Comparison of ENCODE assay signal across 8 cellular contexts in the genomic region with DNA sequence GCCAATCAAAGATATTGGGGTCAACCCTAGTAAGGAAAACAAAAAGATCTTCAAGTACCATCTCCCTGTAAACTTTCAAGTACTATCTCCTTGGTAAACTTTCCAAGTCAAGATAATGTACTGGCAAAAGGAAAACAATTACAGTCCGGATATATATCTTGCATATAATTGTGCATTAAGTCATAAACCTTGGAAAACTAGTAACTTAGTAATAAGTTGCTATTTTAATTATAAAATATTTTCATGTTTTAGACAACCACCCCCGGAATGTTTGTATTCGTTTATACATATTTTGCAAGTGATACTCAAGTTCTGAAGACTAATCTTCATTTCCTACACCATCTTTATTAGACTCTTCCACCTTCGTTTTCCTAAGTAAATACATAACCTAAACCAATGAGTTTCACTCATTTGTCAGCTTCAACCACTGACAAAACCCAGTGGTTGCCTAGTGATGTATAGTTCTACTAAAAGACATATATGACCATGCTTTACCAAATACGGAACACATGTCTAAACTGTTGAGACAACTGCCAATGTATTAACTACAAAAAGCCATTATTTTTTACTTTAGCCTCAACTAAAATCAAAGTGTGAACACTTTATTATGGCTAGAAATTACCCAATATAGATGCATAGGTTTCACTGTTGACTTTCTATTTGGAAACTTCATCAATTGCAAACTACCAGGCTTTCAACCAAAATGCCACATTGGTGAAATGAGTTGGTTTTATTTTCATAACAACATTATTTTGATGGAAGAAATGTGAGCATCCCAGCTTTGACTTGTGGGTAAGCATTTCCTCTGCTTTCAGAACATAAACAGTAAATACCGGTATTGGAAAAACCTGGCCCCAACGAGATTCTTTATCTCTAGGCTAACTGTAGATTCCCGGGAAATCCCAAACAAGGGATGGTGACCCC. TPM values are rescaled to one million over a fixed set of nuclear protein-coding genes. Genes with fewer than 3 reads are reported as not detected.
DNase-seq lines count a peak whose midpoint lies in the region; ATAC-seq, FAIRE-seq and TF ChIP-seq lines count a peak whose summit lies in the region.

No MANE protein-coding gene starts in this region.

- H3K27ac Mint-ChIP-seq in natural killer cell treated with Interleukin-12 subunit alpha and Interleukin-12 subunit beta and Interleukin-15 and Interleukin-18, amount 100 ng/mL, for 72 hours, result peak overlapping the region; percentile 89 to 92

- DNase-seq in colonic mucosa (no peak), NCI-H2196 treated with DMSO at 0.1 percent for 48 hours (lab: John Stamatoyannopoulos, UW; ENCODE audit: unreplicated experiment) (no peak), urothelium cell line (ENCODE audit: low spot score) (no peak), H54 (ENCODE audit: insufficient read length, low spot score) (no peak), NAMALWA (ENCODE audit: low spot score) (no peak)
- DNase-seq in natural killer cell treated with Interleukin-12 subunit alpha and Interleukin-12 subunit beta and Interleukin-15 and Interleukin-18, amount 100 ng/mL, for 72 hours (ENCODE audit: low spot score), result no peak

- no peaks in the 10 kb centered on the region for H3K27me3 Mint-ChIP-seq in natural killer cell treated with Interleukin-12 subunit alpha and Interleukin-12 subunit beta and Interleukin-15 and Interleukin-18, amount 100 ng/mL, for 72 hours

- H3K36me3 ChIP-seq in BLaER1, result no peaks in the 10 kb centered on the region
- no peaks in the 10 kb centered on the region for H3K36me3 ChIP-seq in KMS-11 (ENCODE audit: insufficient read depth)
- H3K36me3 ChIP-seq in colonic mucosa, result no peaks in the 10 kb centered on the region

- H3K36me3 Mint-ChIP-seq in natural killer cell treated with Interleukin-12 subunit alpha and Interleukin-12 subunit beta and Interleukin-15 and Interleukin-18, amount 100 ng/mL, for 72 hours, result no peaks in the 10 kb centered on the region

- no peak for ATAC-seq in natural killer cell treated with Interleukin-12 subunit alpha and Interleukin-12 subunit beta and Interleukin-15 and Interleukin-18, amount 100 ng/mL, for 72 hours

- no peaks in the 10 kb centered on the region for H3K27me3 ChIP-seq in BLaER1
- no peaks in the 10 kb centered on the region for H3K27me3 ChIP-seq in KMS-11 (ENCODE audit: insufficient read depth, low read depth)
- peaks cover 11% of the 10 kb centered on the region for H3K27me3 ChIP-seq in colonic mucosa

- H3K9me3 ChIP-seq in BLaER1, result no peaks in the 10 kb centered on the region
- H3K9me3 ChIP-seq in colonic mucosa, result no peaks in the 10 kb centered on the region

- TF ChIP-seq CTCF in KMS-11 (conservative IDR thresholded peaks at IDR 0.05; ENCODE audit: low read depth, low read length) (no peak), colonic mucosa (IDR thresholded peaks at IDR 0.05) (no peak)

- peaks cover 47% of the 10 kb centered on the region; the same call in 1 of the 2 replicates for H3K79me2 ChIP-seq in KMS-11 (ENCODE audit: insufficient read depth, low read depth)

- H3K4me1 Mint-ChIP-seq in natural killer cell treated with Interleukin-12 subunit alpha and Interleukin-12 subunit beta and Interleukin-15 and Interleukin-18, amount 100 ng/mL, for 72 hours (ENCODE audit: low read depth in 2 of 2), result peaks cover 16 to 33% of the 10 kb centered on the region in 2 donors

- no peak for TF ChIP-seq POLR2A in H54 (IDR thresholded peaks at IDR 0.05; ENCODE audit: low read depth, low read length)

- H3K9ac ChIP-seq in BLaER1 (peak overlapping the region; percentile 81), KMS-11 (peak overlapping the region; percentile 52), colonic mucosa (ENCODE audit: low read depth in 2 of 2, low read length in 2 of 2) (peak overlapping the region in 1 of 2 donors; percentile 79)

- peak overlapping the region; percentile 83 for H3K4me2 ChIP-seq in BLaER1
- H3K4me2 ChIP-seq in KMS-11, result peak overlapping the region; percentile 44

- peak overlapping the region; percentile 44; the same call in 1 of the 2 replicates for H2AFZ ChIP-seq in KMS-11 (ENCODE audit: low read depth)

- H3K4me3 ChIP-seq in BLaER1, result peak overlapping the region; percentile 89
- peak overlapping the region; percentile 27 for H3K4me3 ChIP-seq in KMS-11 (IDR thresholded peaks at IDR 0.05; ENCODE audit: insufficient read depth, low read depth, low read length)
- peak overlapping the region; percentile 64 for H3K4me3 ChIP-seq in colonic mucosa

- intact Hi-C loops in colonic mucosa (cut with DNase I), result no loop called here

- no peak for FAIRE-seq in urothelium cell line (lab: Jason Lieb, UNC)
- FAIRE-seq in H54 (lab: Jason Lieb, UNC), result no peak

- H3K4me3 Mint-ChIP-seq in natural killer cell treated with Interleukin-12 subunit alpha and Interleukin-12 subunit beta and Interleukin-15 and Interleukin-18, amount 100 ng/mL, for 72 hours, result peak overlapping the region; percentile 99

- H4K20me1 ChIP-seq in BLaER1, result peaks cover 38% of the 10 kb centered on the region
- no peaks in the 10 kb centered on the region for H4K20me1 ChIP-seq in KMS-11 (ENCODE audit: insufficient read depth)

- H3K4me1 ChIP-seq in BLaER1, result peaks cover 24% of the 10 kb centered on the region
- H3K4me1 ChIP-seq in KMS-11 (ENCODE audit: low read depth, poor library complexity, severe bottlenecking), result peaks cover 40% of the 10 kb centered on the region
- no peaks in the 10 kb centered on the region for H3K4me1 ChIP-seq in colonic mucosa

- H3K27ac ChIP-seq in BLaER1 (peak overlapping the region; percentile 76; the same call in 1 of the 2 replicates), KMS-11 (peak overlapping the region; percentile 39), colonic mucosa (peak overlapping the region; percentile 87)

- H3K9me3 Mint-ChIP-seq in natural killer cell treated with Interleukin-12 subunit alpha and Interleukin-12 subunit beta and Interleukin-15 and Interleukin-18, amount 100 ng/mL, for 72 hours, result no peaks in the 10 kb centered on the region

RNA-seq across cellular contexts. Expression of gene AKT3, which starts 1.6 kb away (rescaled TPM):
- 10 to 100 TPM in 1 of 2 donors, 1 to 10 TPM in 1; 6.0 to 21.3 TPM for total RNA-seq in colonic mucosa
- 10 to 100 TPM; 38.1 to 41.8 TPM for total RNA-seq in natural killer cell treated with Interleukin-12 subunit alpha and Interleukin-12 subunit beta and Interleukin-15 and Interleukin-18, amount 100 ng/mL, for 72 hours

Comparison
In these comparisons a context has a peak if more than half of its experiments do, and no peak if none do; other contexts are left out.
1. H3K4me3 ChIP-seq: peak in every context shown above with its lines; median percentile 89 in BLaER1; 64 in colonic mucosa; 27 in KMS-11.